Comparison of ENCODE assay signal across 8 cellular contexts in the genomic region with DNA sequence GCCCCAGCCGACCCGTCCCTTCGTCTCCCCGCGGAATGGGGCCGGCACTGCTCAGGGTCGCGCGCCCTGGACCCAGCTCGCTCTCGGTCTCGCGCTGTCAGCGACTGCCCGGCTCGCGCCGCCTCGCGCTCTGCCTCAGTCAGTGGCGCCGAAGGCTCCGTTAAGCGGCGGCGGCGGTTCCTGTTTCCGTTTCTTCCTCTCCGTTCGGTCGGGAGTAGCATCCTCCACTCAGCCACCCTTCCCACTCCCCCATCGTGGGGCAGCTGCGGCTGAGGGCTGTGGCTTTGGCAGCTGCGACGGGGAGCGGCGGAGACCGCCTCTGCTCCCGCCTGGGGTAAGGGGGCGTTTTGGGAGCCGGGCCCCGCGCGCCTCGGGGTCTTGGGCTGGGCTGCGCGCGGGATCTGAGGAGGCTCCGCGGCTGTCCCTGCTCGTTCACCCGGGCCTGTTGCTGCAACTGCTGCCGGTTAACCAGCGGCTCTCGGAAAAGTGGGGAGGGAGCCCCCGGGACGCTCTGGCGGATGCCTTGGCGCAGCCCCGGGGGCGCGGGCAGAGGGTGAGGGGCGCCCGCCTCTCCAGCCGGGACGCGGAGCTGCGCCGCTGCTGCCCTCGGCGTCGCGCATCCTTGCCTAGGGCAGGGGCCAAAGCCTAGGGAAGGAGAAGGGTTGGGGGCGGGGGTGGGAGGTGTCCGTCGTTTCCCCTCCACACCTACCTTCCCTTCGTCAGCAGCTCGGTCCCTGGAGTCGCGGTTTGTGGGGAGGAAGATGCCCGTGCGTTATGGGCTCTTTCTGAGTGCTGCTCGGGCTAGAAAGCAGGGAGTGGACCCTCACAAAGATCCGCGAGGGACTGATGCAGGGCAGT. TPM values are rescaled to one million over a fixed set of nuclear protein-coding genes. Genes with fewer than 3 reads are reported as not detected.
DNase-seq lines count a peak whose midpoint lies in the region; ATAC-seq, FAIRE-seq and TF ChIP-seq lines count a peak whose summit lies in the region.

No MANE protein-coding gene starts in this region.

- H3K4me1 ChIP-seq in DND-41 (ENCODE audit: insufficient read depth, low read length) (peaks cover 42% of the 10 kb centered on the region), SJCRH30 (no peaks in the 10 kb centered on the region), right cardiac atrium (ENCODE audit: control insufficient read depth, insufficient read depth, low read length) (no peaks in the 10 kb centered on the region), rectal smooth muscle tissue (ENCODE audit: control insufficient read depth, insufficient read depth, low read length) (no peaks in the 10 kb centered on the region)

- H3K27ac ChIP-seq in DND-41 (ENCODE audit: low read length) = peak overlapping the region; percentile 88
- peak overlapping the region; percentile 18; the same call in 1 of the 2 replicates for H3K27ac ChIP-seq in SJCRH30
- H3K27ac ChIP-seq in right cardiac atrium (ENCODE audit: low read length) = peak overlapping the region; percentile 6
- H3K27ac ChIP-seq in rectal smooth muscle tissue (ENCODE audit: low read depth, low read length) = peak overlapping the region; percentile 80

- ATAC-seq in DND-41 (ENCODE audit: insufficient read depth, low read depth) (peak; percentile 51), GM21390 (IDR thresholded peaks at IDR 0.05; ENCODE audit: unreplicated experiment) (peak; percentile 31), right cardiac atrium (peak; percentile 74 to 78)

- DNase-seq in DND-41 = peak; percentile 82
- DNase-seq in HTR-8/SVneo (ENCODE audit: insufficient read length, low spot score) = peak; percentile 57
- peak; percentile 50 to 62 for DNase-seq in SJCRH30
- DNase-seq in amniotic epithelial cell (ENCODE audit: low read depth) = peak; percentile 68
- DNase-seq in right cardiac atrium = peak in 2 of 3 donors; percentile 66 to 75
- DNase-seq in effector CD8-positive, alpha-beta T cell (lab: John Stamatoyannopoulos, UW) = no peak

- H3K4me2 ChIP-seq in DND-41 (ENCODE audit: insufficient read depth, low read length) = peak overlapping the region; percentile 76

- intact Hi-C loops in right cardiac atrium (cut with DNase I) = loop anchor here (2.0 to 10.0 kb wide), 5 partner anchors 248 to 542 kb away; no protein-coding TSS in a partner anchor

- WGBS in right cardiac atrium = under 1% methylated on average over 85 of the region's 85 CpGs

- peak; percentile 10 for TF ChIP-seq CTCF in DND-41 (IDR thresholded peaks at IDR 0.05; ENCODE audit: borderline replicate concordance, extremely low read depth, low read length, poor library complexity, severe bottlenecking)

- H3K4me3 ChIP-seq in DND-41 (ENCODE audit: low read depth in 1 of 2, low read length in 2 of 2) (peak overlapping the region; percentile 55 to 79), SJCRH30 (peak overlapping the region; percentile 69), right cardiac atrium (ENCODE audit: low read length) (peak overlapping the region; percentile 89), rectal smooth muscle tissue (ENCODE audit: low read length) (peak overlapping the region; percentile 94)

- peak overlapping the region; percentile 84 for H3K9ac ChIP-seq in DND-41 (ENCODE audit: low read depth, low read length)
- no peak overlapping the region for H3K9ac ChIP-seq in rectal smooth muscle tissue (ENCODE audit: low read length)

- no peaks in the 10 kb centered on the region for H3K27me3 ChIP-seq in DND-41 (ENCODE audit: insufficient read depth, low read length, poor library complexity)
- H3K27me3 ChIP-seq in SJCRH30 = no peaks in the 10 kb centered on the region
- no peaks in the 10 kb centered on the region for H3K27me3 ChIP-seq in right cardiac atrium (ENCODE audit: control insufficient read depth, insufficient read depth)
- no peaks in the 10 kb centered on the region for H3K27me3 ChIP-seq in rectal smooth muscle tissue (ENCODE audit: control insufficient read depth, insufficient read depth, low read length)

- peak overlapping the region; percentile 74 for H2AFZ ChIP-seq in DND-41 (ENCODE audit: low read depth, low read length)

- FAIRE-seq in HTR-8/SVneo (lab: Jason Lieb, UNC) = no peak

- peaks cover 14% of the 10 kb centered on the region; the same call in 1 of the 2 replicates for H4K20me1 ChIP-seq in DND-41 (ENCODE audit: insufficient read depth, low read length)

- no peaks in the 10 kb centered on the region for H3K36me3 ChIP-seq in DND-41 (ENCODE audit: insufficient read depth, low read length)
- H3K36me3 ChIP-seq in SJCRH30 = no peaks in the 10 kb centered on the region
- H3K36me3 ChIP-seq in rectal smooth muscle tissue (ENCODE audit: control insufficient read depth, insufficient read depth, low read length) = no peaks in the 10 kb centered on the region

- H3K9me3 ChIP-seq in DND-41 (ENCODE audit: insufficient read depth, low read length, severe bottlenecking) (no peaks in the 10 kb centered on the region), SJCRH30 (replicated peaks) (no peaks in the 10 kb centered on the region), right cardiac atrium (ENCODE audit: control insufficient read depth, low read length) (no peaks in the 10 kb centered on the region)

- peaks cover 60% of the 10 kb centered on the region for H3K79me2 ChIP-seq in DND-41 (ENCODE audit: insufficient read depth, low read length)

RNA-seq across cellular contexts. Expression of a gene that starts 0.6 kb away (rescaled TPM):
- 11.0 and 12.2 TPM in 2 replicates for total RNA-seq in SJCRH30 (2014; rRNA removed; shearing (Covaris generic))
- 10 to 100 TPM; 12.0 to 16.9 (median 15.0) TPM for total RNA-seq in right cardiac atrium
- 5.2 TPM for polyA plus RNA-seq in right cardiac atrium

Comparison
In these comparisons a context has a peak if more than half of its experiments do, and no peak if none do; other contexts are left out.
1. H3K27ac ChIP-seq: peak in every context shown above with its lines; median percentile 88 in DND-41; 80 in rectal smooth muscle tissue; 18 in SJCRH30; 6 in right cardiac atrium.